In genomic region chr5:116529615-116530014, GRCh38 we compare ENCODE assay signal across 15 cellular contexts.
"Had no signal": no experiment of that assay in that cellular context is flagged by ENCODE, and none has a peak within 500 bp of the region (broad histone marks: within the 10 kb centered on the region; RNA-seq: fewer than 3 reads in every experiment).

No MANE protein-coding gene starts in this region.

- ATAC-seq: foreskin keratinocyte; left lung; psoas muscle; sciatic nerve; stimulated activated naive CD8-positive, alpha-beta T cell treated with anti-CD3 and anti-CD28 coated beads, Interleukin-15, Interleukin-2, amounts not matched to agents 100 U/mL and 50 U/mL, for 24 hours had no signal

- DNase-seq: activated B cell treated with CpG ODN at 0.5 μM for 24 hours; activated CD4-positive, alpha-beta T cell treated with anti-CD3 and anti-CD28 coated beads, Interleukin-2, amount 10 ng/mL, durations not matched to agents 24 days and 14 days; activated CD8-positive, alpha-beta memory T cell treated with anti-CD3 and anti-CD28 coated beads for 24 hours; activated naive CD4-positive, alpha-beta T cell treated with anti-CD3 and anti-CD28 coated beads, Interleukin-2, amount 10 ng/mL, durations not matched to agents 7 days and 5 days; foreskin keratinocyte; head of caudate nucleus; left lung; psoas muscle; stimulated activated CD4-positive, alpha-beta T cell treated with anti-CD3 and anti-CD28 coated beads, Interleukin-4, amount 100 ng/mL, for 1 hour; stimulated activated CD8-positive, alpha-beta memory T cell treated with anti-CD3 and anti-CD28 coated beads, Interleukin-4, amount 100 ng/mL, for 48 hours; stimulated activated naive CD8-positive, alpha-beta T cell treated with anti-CD3 and anti-CD28 coated beads, Interleukin-15, Interleukin-2, amounts not matched to agents 100 U/mL and 50 U/mL, for 24 hours had no signal

- H3K9me3 Mint-ChIP-seq: activated B cell treated with CpG ODN at 0.5 μM for 24 hours; activated CD4-positive, alpha-beta T cell treated with anti-CD3 and anti-CD28 coated beads, Interleukin-2, amount 10 ng/mL, durations not matched to agents 24 days and 14 days; activated naive CD4-positive, alpha-beta T cell treated with anti-CD3 and anti-CD28 coated beads, Interleukin-2, amount 10 ng/mL, durations not matched to agents 7 days and 5 days; central memory CD8-positive, alpha-beta T cell; dendritic cell treated with granulocyte-macrophage colony-stimulating factor and Interleukin-4, amounts not matched to agents 40 ng/mL and 50 ng/mL, for 4 days; T-helper 1 cell treated with Interleukin-12 subunit alpha and Interleukin-12 subunit beta and Interleukin-4 antibody, amounts not matched to agents 30 μg/mL and 1 μg/mL, for 36 hours had no signal

- H3K4me3 Mint-ChIP-seq: activated B cell treated with CpG ODN at 0.5 μM for 24 hours; activated CD4-positive, alpha-beta T cell treated with anti-CD3 and anti-CD28 coated beads, Interleukin-2, amount 10 ng/mL, durations not matched to agents 24 days and 14 days; activated naive CD4-positive, alpha-beta T cell treated with anti-CD3 and anti-CD28 coated beads, Interleukin-2, amount 10 ng/mL, durations not matched to agents 7 days and 5 days; central memory CD8-positive, alpha-beta T cell; dendritic cell treated with granulocyte-macrophage colony-stimulating factor and Interleukin-4, amounts not matched to agents 40 ng/mL and 50 ng/mL, for 4 days; T-helper 1 cell treated with Interleukin-12 subunit alpha and Interleukin-12 subunit beta and Interleukin-4 antibody, amounts not matched to agents 30 μg/mL and 1 μg/mL, for 36 hours had no signal

- H3K4me1 ChIP-seq: foreskin keratinocyte had no signal

- H3K36me3 ChIP-seq: left lung had no signal

- H3K27me3 Mint-ChIP-seq: activated B cell treated with CpG ODN at 0.5 μM for 24 hours; activated CD4-positive, alpha-beta T cell treated with anti-CD3 and anti-CD28 coated beads, Interleukin-2, amount 10 ng/mL, durations not matched to agents 24 days and 14 days; activated naive CD4-positive, alpha-beta T cell treated with anti-CD3 and anti-CD28 coated beads, Interleukin-2, amount 10 ng/mL, durations not matched to agents 7 days and 5 days; dendritic cell treated with granulocyte-macrophage colony-stimulating factor and Interleukin-4, amounts not matched to agents 40 ng/mL and 50 ng/mL, for 4 days had no signal

- H3K4me1 Mint-ChIP-seq: activated B cell treated with CpG ODN at 0.5 μM for 24 hours; activated CD4-positive, alpha-beta T cell treated with anti-CD3 and anti-CD28 coated beads, Interleukin-2, amount 10 ng/mL, durations not matched to agents 24 days and 14 days; activated naive CD4-positive, alpha-beta T cell treated with anti-CD3 and anti-CD28 coated beads, Interleukin-2, amount 10 ng/mL, durations not matched to agents 7 days and 5 days; central memory CD8-positive, alpha-beta T cell had no signal

- H3K27ac ChIP-seq: foreskin keratinocyte, left lung, psoas muscle had no signal

- H3K36me3 Mint-ChIP-seq: activated naive CD4-positive, alpha-beta T cell treated with anti-CD3 and anti-CD28 coated beads, Interleukin-2, amount 10 ng/mL, durations not matched to agents 7 days and 5 days had no signal

- H3K27ac Mint-ChIP-seq: activated B cell treated with CpG ODN at 0.5 μM for 24 hours; activated CD4-positive, alpha-beta T cell treated with anti-CD3 and anti-CD28 coated beads, Interleukin-2, amount 10 ng/mL, durations not matched to agents 24 days and 14 days; activated naive CD4-positive, alpha-beta T cell treated with anti-CD3 and anti-CD28 coated beads, Interleukin-2, amount 10 ng/mL, durations not matched to agents 7 days and 5 days; dendritic cell treated with granulocyte-macrophage colony-stimulating factor and Interleukin-4, amounts not matched to agents 40 ng/mL and 50 ng/mL, for 4 days; T-helper 1 cell treated with Interleukin-12 subunit alpha and Interleukin-12 subunit beta and Interleukin-4 antibody, amounts not matched to agents 30 μg/mL and 1 μg/mL, for 36 hours had no signal

- H3K27me3 ChIP-seq: left lung had no signal

- H3K4me3 ChIP-seq: left lung, psoas muscle had no signal

- H3K9me3 ChIP-seq: left lung, psoas muscle had no signal
